2 cellular contexts compared by ENCODE assay signal in genomic region chr12:6430990-6431353, GRCh38.
TF ChIP-seq lines count a peak whose summit lies in the region.

No MANE protein-coding gene starts in this region.

TF ChIP-seq in A549, 52 proteins besides CTCF, POLR2A, EP300 and RAD21:
- TF ChIP-seq RARB (CRISPR knock-in tag; IDR thresholded peaks at IDR 0.05): peak; percentile 79; the same call in 1 of the 2 replicates
- no peak for TF ChIP-seq ESRRA (IDR thresholded peaks at IDR 0.05; ENCODE audit: borderline replicate concordance, low read length)
- peak; percentile 48; the same call in 1 of the 2 replicates for TF ChIP-seq HOXA7 (CRISPR knock-in tag; IDR thresholded peaks at IDR 0.05)
- TF ChIP-seq SMC3 (IDR thresholded peaks at IDR 0.05): no peak
- 0 out of 2 replicates have a peak, but pooled peaks have one; percentile 1 for TF ChIP-seq HOXB13 (CRISPR knock-in tag; IDR thresholded peaks at IDR 0.05; ENCODE audit: low read depth)
- peak; percentile 58; the same call in 1 of the 2 replicates for TF ChIP-seq TP53 (CRISPR knock-in tag; IDR thresholded peaks at IDR 0.05)

TF ChIP-seq in IMR-90, 13 proteins besides CTCF, POLR2A, EP300 and RAD21:
- TF ChIP-seq USF2 (IDR thresholded peaks at IDR 0.05; ENCODE audit: low read depth, low read length) (no peak), FOS (IDR thresholded peaks at IDR 0.05; ENCODE audit: low read depth, low read length) (no peak), CHD1 (IDR thresholded peaks at IDR 0.05; ENCODE audit: low read depth, low read length) (no peak), MXI1 (IDR thresholded peaks at IDR 0.05; ENCODE audit: borderline replicate concordance, low read depth, low read length) (no peak), RCOR1 (IDR thresholded peaks at IDR 0.05; ENCODE audit: insufficient replicate concordance, low read length) (no peak), BHLHE40 (IDR thresholded peaks at IDR 0.05; ENCODE audit: low read depth, low read length) (no peak), ELK1 (IDR thresholded peaks at IDR 0.05; ENCODE audit: borderline replicate concordance, low read depth, low read length) (no peak), SMC3 (IDR thresholded peaks at IDR 0.05; ENCODE audit: low read depth, low read length) (no peak), MAZ (IDR thresholded peaks at IDR 0.05; ENCODE audit: borderline replicate concordance, low read depth, low read length) (no peak), MAFK (IDR thresholded peaks at IDR 0.05; ENCODE audit: low read depth, low read length) (no peak), CEBPB (IDR thresholded peaks at IDR 0.05; ENCODE audit: low read depth, low read length) (no peak), NFE2L2 (IDR thresholded peaks at IDR 0.05; ENCODE audit: low read depth, low read length) (no peak), RFX5 (IDR thresholded peaks at IDR 0.05; ENCODE audit: low read depth, low read length) (no peak)
